In genomic region chr10:101018600-101019439, GRCh38 we compare ENCODE assay signal across 8 cellular contexts. TPM values are rescaled to one million over a fixed set of nuclear protein-coding genes. Genes with fewer than 3 reads are reported as not detected.
DNase-seq lines count a peak whose midpoint lies in the region; ATAC-seq and TF ChIP-seq lines count a peak whose summit lies in the region.

No MANE protein-coding gene starts in this region.

- no peak overlapping the region for H3K4me3 ChIP-seq in Caco-2 (ENCODE audit: low read depth, low read length)
- H3K4me3 ChIP-seq in HL-60 (replicated peaks; ENCODE audit: insufficient read depth, low read length): peak overlapping the region; percentile 28
- no peak overlapping the region for H3K4me3 ChIP-seq in fibroblast of the aortic adventitia (ENCODE audit: low read depth, low read length)
- H3K4me3 ChIP-seq in neural cell (ENCODE audit: low read length): no peak overlapping the region
- H3K4me3 ChIP-seq in testis: peak overlapping the region in 1 of 2 donors; percentile 4

- H3K27ac ChIP-seq in HL-60 (replicated peaks): peak overlapping the region; percentile 65
- H3K27ac ChIP-seq in neural cell (ENCODE audit: low read length): no peak overlapping the region
- no peak overlapping the region for H3K27ac ChIP-seq in testis

- POLR2A ChIA-PET in Caco-2 (lab: Charles Lee): no interaction called here

- no peaks in the 10 kb centered on the region for H3K9me3 Mint-ChIP-seq in Caco-2 (ENCODE audit: unreplicated experiment)
- H3K9me3 Mint-ChIP-seq in activated T-helper 17 cell treated with anti-CD3 and anti-CD28 coated beads, Interleukin-2, amount 50 U/mL, for 72 hours: no peaks in the 10 kb centered on the region

- peak; percentile 85 for ATAC-seq in activated T-helper 17 cell treated with anti-CD3 and anti-CD28 coated beads, Interleukin-2, amount 50 U/mL, for 72 hours (replicated peaks)
- no peak for ATAC-seq in GM18858 (IDR thresholded peaks at IDR 0.05; ENCODE audit: unreplicated experiment)

- H3K4me2 ChIP-seq in neural cell (ENCODE audit: low read length): no peak overlapping the region

- no peak overlapping the region for H3K27ac Mint-ChIP-seq in Caco-2 (ENCODE audit: unreplicated experiment)
- no peak overlapping the region for H3K27ac Mint-ChIP-seq in activated T-helper 17 cell treated with anti-CD3 and anti-CD28 coated beads, Interleukin-2, amount 50 U/mL, for 72 hours

- TF ChIP-seq RAD21 in neural cell (conservative IDR thresholded peaks at IDR 0.05): peak; percentile 35

- H4K20me1 ChIP-seq in neural cell (ENCODE audit: insufficient read depth): no peaks in the 10 kb centered on the region

- no peaks in the 10 kb centered on the region for H3K36me3 Mint-ChIP-seq in Caco-2 (ENCODE audit: insufficient read depth, unreplicated experiment)
- H3K36me3 Mint-ChIP-seq in activated T-helper 17 cell treated with anti-CD3 and anti-CD28 coated beads, Interleukin-2, amount 50 U/mL, for 72 hours (ENCODE audit: low read depth): no peaks in the 10 kb centered on the region

- no TSS peak for BruUV-seq in Caco-2 (replicated peaks; lab: Mats Ljungman, UMichigan)

- CTCF ChIA-PET in Caco-2 (lab: Charles Lee): interaction anchor here (0.6 to 2.7 kb wide), 12 partner anchors 10 to 123 kb away, joined by 3 to 22 read pairs (median 6); partner anchors contain the start of genes KAZALD1, LZTS2, PDZD7 and SFXN3

- no peaks in the 10 kb centered on the region for H3K9me3 ChIP-seq in Caco-2
- H3K9me3 ChIP-seq in neural cell (ENCODE audit: low read length): no peaks in the 10 kb centered on the region
- H3K9me3 ChIP-seq in testis: no peaks in the 10 kb centered on the region

- no peak overlapping the region for H2AFZ ChIP-seq in neural cell (ENCODE audit: low read depth, low read length)

- no peaks in the 10 kb centered on the region for H3K27me3 Mint-ChIP-seq in Caco-2 (ENCODE audit: insufficient read depth, unreplicated experiment)
- peaks cover 33% of the 10 kb centered on the region for H3K27me3 Mint-ChIP-seq in activated T-helper 17 cell treated with anti-CD3 and anti-CD28 coated beads, Interleukin-2, amount 50 U/mL, for 72 hours

- H3K9ac ChIP-seq in neural cell (ENCODE audit: low read length): no peak overlapping the region

- H3K27me3 ChIP-seq in Caco-2 (replicated peaks; ENCODE audit: control insufficient read depth, insufficient read depth, low read length) (no peaks in the 10 kb centered on the region), HL-60 (ENCODE audit: insufficient read depth, poor library complexity, severe bottlenecking) (no peaks in the 10 kb centered on the region), neural cell (ENCODE audit: insufficient read depth, low read depth, low read length) (peaks cover 55% of the 10 kb centered on the region), testis (no peaks in the 10 kb centered on the region)

- H3K79me2 ChIP-seq in neural cell (replicated peaks; ENCODE audit: insufficient read depth, low read length): no peaks in the 10 kb centered on the region

- H3K4me1 ChIP-seq in Caco-2 (peaks cover 11% of the 10 kb centered on the region; the same call in 1 of the 2 replicates), testis (peaks cover 9% of the 10 kb centered on the region)

- no peak overlapping the region for H3K4me3 Mint-ChIP-seq in Caco-2 (ENCODE audit: unreplicated experiment)
- no peak overlapping the region for H3K4me3 Mint-ChIP-seq in activated T-helper 17 cell treated with anti-CD3 and anti-CD28 coated beads, Interleukin-2, amount 50 U/mL, for 72 hours

- 14 to 30% methylated on average over 15 to 44 of the region's 45 CpGs for WGBS in testis, 2 donors

- no peak for TF ChIP-seq EP300 in neural cell (conservative IDR thresholded peaks at IDR 0.05; ENCODE audit: poor library complexity, severe bottlenecking)

- H3F3A ChIP-seq in neural cell (ENCODE audit: insufficient read depth, low read length, poor library complexity, severe bottlenecking): no peaks in the 10 kb centered on the region

- H3K4me1 Mint-ChIP-seq in Caco-2 (ENCODE audit: low read depth, unreplicated experiment): peaks cover 12% of the 10 kb centered on the region
- peaks cover 10% of the 10 kb centered on the region for H3K4me1 Mint-ChIP-seq in activated T-helper 17 cell treated with anti-CD3 and anti-CD28 coated beads, Interleukin-2, amount 50 U/mL, for 72 hours

- DNase-seq in Caco-2: peak; percentile 87 to 90
- DNase-seq in HL-60 (ENCODE audit: low read depth in 1 of 2, low spot score in 1 of 2): peak; percentile 71 to 90
- DNase-seq in RKO (ENCODE audit: low spot score): peak; percentile 79
- peak; percentile 74 for DNase-seq in fibroblast of the aortic adventitia (ENCODE audit: low read depth)
- peak; percentile 93 for DNase-seq in testis

- H3K9me2 ChIP-seq in neural cell (ENCODE audit: insufficient read depth, low read length): no peaks in the 10 kb centered on the region

- TF ChIP-seq CTCF in Caco-2 (IDR thresholded peaks at IDR 0.05; ENCODE audit: insufficient read depth in 1 of 2, low read depth in 1 of 2, low read length in 1 of 2, severe bottlenecking in 1 of 2, unreplicated experiment in 1 of 2): peak; percentile 60 to 85
- TF ChIP-seq CTCF in HL-60 (IDR thresholded peaks at IDR 0.05; ENCODE audit: insufficient read depth, low read length): peak; percentile 63
- TF ChIP-seq CTCF in fibroblast of the aortic adventitia (IDR thresholded peaks at IDR 0.05; ENCODE audit: insufficient read depth, low read length): peak; percentile 81
- peak; percentile 60 for TF ChIP-seq CTCF in neural cell (IDR thresholded peaks at IDR 0.05; ENCODE audit: poor library complexity, severe bottlenecking)
- TF ChIP-seq CTCF in testis (IDR thresholded peaks at IDR 0.05): peak; percentile 56 to 74 (median 67)

- intact Hi-C loops in Caco-2 (cut with micrococcal nuclease; ENCODE audit: unreplicated experiment) (loop anchor here (2.0 kb wide), 1 partner anchor 22 kb away; no protein-coding TSS in a partner anchor), testis (cut with DNase I; ENCODE audit: low total_unique reads) (no loop called here)

- TF ChIP-seq POLR2A in testis (IDR thresholded peaks at IDR 0.05): no peak

- H3K36me3 ChIP-seq in Caco-2 (ENCODE audit: control insufficient read depth, insufficient read depth, low read length) (no peaks in the 10 kb centered on the region), neural cell (ENCODE audit: insufficient read depth, low read length) (no peaks in the 10 kb centered on the region), testis (ENCODE audit: low read depth, missing control alignments) (no peaks in the 10 kb centered on the region)

TF ChIP-seq in neural cell, 6 proteins besides CTCF, POLR2A, EP300 and RAD21 (continues in another document):
- TF ChIP-seq TAF1 (IDR thresholded peaks at IDR 0.05; ENCODE audit: low read depth): no peak
- TF ChIP-seq MXI1 (conservative IDR thresholded peaks at IDR 0.05; ENCODE audit: poor library complexity, severe bottlenecking): no peak
- no peak for TF ChIP-seq EZH2 (IDR thresholded peaks at IDR 0.05; ENCODE audit: borderline replicate concordance, insufficient read depth, low read length, poor library complexity, severe bottlenecking)

RNA-seq across cellular contexts. Expression of gene PDZD7, which starts 12.1 kb away (rescaled TPM):
- total RNA-seq in Caco-2 (2022) (1.4 and 1.5 TPM in 2 replicates), fibroblast of the aortic adventitia (ENCODE audit: low replicate concordance) (0.16 and 0.27 TPM in 2 replicates), testis (1 to 10 TPM; 2.2 to 3.5 TPM)
- total RNA-seq in activated T-helper 17 cell treated with anti-CD3 and anti-CD28 coated beads, Interleukin-2, amount 50 U/mL, for 72 hours: 1 to 10 TPM in 1 of 2 donors, under 1 TPM in 1; 0.48 to 2.9 TPM
- polyA plus RNA-seq in neural cell (1.5 and 2.6 TPM in 2 replicates), testis (ENCODE audit: insufficient read depth, low read depth, low replicate concordance) (1.6 TPM)
- polyA minus RNA-seq in neural cell: 2.2 and 2.8 TPM in 2 replicates

RNA-seq across cellular contexts. Expression of gene SFXN3, which starts 12.2 kb away (rescaled TPM):
- total RNA-seq in Caco-2 (2022) (23.4 and 30.3 TPM in 2 replicates), fibroblast of the aortic adventitia (ENCODE audit: low replicate concordance) (56.6 and 83.2 TPM in 2 replicates), testis (100 to 1,000 TPM in 1 of 2 donors, 10 to 100 TPM in 1; 70.7 to 125 TPM)
- total RNA-seq in activated T-helper 17 cell treated with anti-CD3 and anti-CD28 coated beads, Interleukin-2, amount 50 U/mL, for 72 hours: 100 to 1,000 TPM in 1 of 2 donors, 10 to 100 TPM in 1; 45.9 to 150 TPM
- polyA plus RNA-seq in neural cell (52.1 and 56.5 TPM in 2 replicates), testis (ENCODE audit: insufficient read depth, low read depth, low replicate concordance) (38.5 TPM)
- polyA minus RNA-seq in neural cell: 29.7 and 32.3 TPM in 2 replicates

RNA-seq across cellular contexts. Expression of gene LZTS2, which starts 19.2 kb away (rescaled TPM):
- total RNA-seq in Caco-2 (2022): 53.3 and 54.8 TPM in 2 replicates
- 10 to 100 TPM; 15.0 to 24.8 TPM for total RNA-seq in activated T-helper 17 cell treated with anti-CD3 and anti-CD28 coated beads, Interleukin-2, amount 50 U/mL, for 72 hours
- total RNA-seq in fibroblast of the aortic adventitia (ENCODE audit: low replicate concordance): 91.7 and 175 TPM in 2 replicates
- polyA plus RNA-seq in neural cell: 40.1 and 58.4 TPM in 2 replicates
- 27.4 and 31.2 TPM in 2 replicates for polyA minus RNA-seq in neural cell
- total RNA-seq in testis: 100 to 1,000 TPM; 133 to 158 TPM
- 65.9 TPM for polyA plus RNA-seq in testis (ENCODE audit: insufficient read depth, low read depth, low replicate concordance)

RNA-seq across cellular contexts. Expression of gene TWNK, which starts 31.5 kb away (rescaled TPM):
- 26.2 and 29.8 TPM in 2 replicates for total RNA-seq in Caco-2 (2022)
- total RNA-seq in activated T-helper 17 cell treated with anti-CD3 and anti-CD28 coated beads, Interleukin-2, amount 50 U/mL, for 72 hours: 10 to 100 TPM; 12.0 to 24.9 TPM
- total RNA-seq in fibroblast of the aortic adventitia (ENCODE audit: low replicate concordance): 4.1 and 4.8 TPM in 2 replicates
- polyA plus RNA-seq in neural cell: 4.2 and 4.8 TPM in 2 replicates
- polyA minus RNA-seq in neural cell: 5.6 TPM in 2 replicates
- total RNA-seq in testis: 10 to 100 TPM; 24.4 to 31.1 TPM
- polyA plus RNA-seq in testis (ENCODE audit: insufficient read depth, low read depth, low replicate concordance): 26.4 TPM

RNA-seq across cellular contexts. Expression of gene MRPL43, which starts 31.5 kb away (rescaled TPM):
- total RNA-seq in Caco-2 (2022): 82.1 and 84.1 TPM in 2 replicates
- total RNA-seq in activated T-helper 17 cell treated with anti-CD3 and anti-CD28 coated beads, Interleukin-2, amount 50 U/mL, for 72 hours: 10 to 100 TPM; 50.1 to 58.7 TPM
- total RNA-seq in fibroblast of the aortic adventitia (ENCODE audit: low replicate concordance): 27.8 and 38.2 TPM in 2 replicates
- polyA plus RNA-seq in neural cell: 121 and 122 TPM in 2 replicates
- polyA minus RNA-seq in neural cell: 44.9 and 47.7 TPM in 2 replicates
- 100 to 1,000 TPM; 123 to 124 TPM for total RNA-seq in testis
- polyA plus RNA-seq in testis (ENCODE audit: insufficient read depth, low read depth, low replicate concordance): 199 TPM
